19 cellular contexts compared by ENCODE assay signal in genomic region chr3:188330138-188330537, GRCh38.
A peak's percentile ranks its signal among the peaks of the same experiment; 100 is the strongest.
DNase-seq lines count a peak whose midpoint lies in the region; ATAC-seq and TF ChIP-seq lines count a peak whose summit lies in the region.
"Had no signal": no experiment of that assay in that cellular context is flagged by ENCODE, and none has a peak within 500 bp of the region (broad histone marks: within the 10 kb centered on the region; RNA-seq: fewer than 3 reads in every experiment).

No MANE protein-coding gene starts in this region.

- intact Hi-C loops in activated CD4-positive, alpha-beta T cell treated with anti-CD3 and anti-CD28 coated beads, Interleukin-2, amount 10 ng/mL, durations not matched to agents 24 days and 14 days (cut with micrococcal nuclease) = loop anchor here (1.0 to 10.0 kb wide), 2 partner anchors 9 to 425 kb away; no protein-coding TSS in a partner anchor

- no peak overlapping the region for H3K27ac ChIP-seq in GM23338 (ENCODE audit: low read depth)
- H3K27ac ChIP-seq: brain microvascular endothelial cell, KMS-11 had no signal

- H3K36me3 ChIP-seq in GM23338 (ENCODE audit: insufficient read depth) = no peaks in the 10 kb centered on the region
- H3K36me3 ChIP-seq: brain microvascular endothelial cell had no signal

- H4K20me1 ChIP-seq in GM23338 (replicated peaks; ENCODE audit: insufficient read depth) = no peaks in the 10 kb centered on the region

- H2AFZ ChIP-seq in GM23338 = no peak overlapping the region

- no peaks in the 10 kb centered on the region for H3K27me3 ChIP-seq in GM23338 (ENCODE audit: insufficient read depth)
- H3K27me3 ChIP-seq: brain microvascular endothelial cell had no signal

- no peaks in the 10 kb centered on the region for H3K9me2 ChIP-seq in GM23338 (ENCODE audit: insufficient read depth)

- no peaks in the 10 kb centered on the region; the same call in 1 of the 2 replicates for H3F3A ChIP-seq in GM23338 (replicated peaks; ENCODE audit: low read depth)

- H3K79me2 ChIP-seq in GM23338 (replicated peaks; ENCODE audit: insufficient read depth) = peaks cover 6% of the 10 kb centered on the region

- TF ChIP-seq CTCF in GM23338 (conservative IDR thresholded peaks at IDR 0.05; ENCODE audit: low read depth in 2 of 2) = no peak

- DNase-seq in activated CD4-positive, alpha-beta T cell treated with anti-CD3 and anti-CD28 coated beads, Interleukin-2, amount 10 ng/mL, durations not matched to agents 24 days and 14 days = no peak
- no peak for DNase-seq in activated CD4-positive, alpha-beta T cell treated with anti-CD3 and anti-CD28 coated beads, Interleukin-2, amount 50 U/mL, for 1 hour
- DNase-seq in GM23338 (ENCODE audit: low spot score) = no peak
- DNase-seq in natural killer cell treated with Interleukin-12 subunit alpha and Interleukin-12 subunit beta and Interleukin-15 and Interleukin-18, amount 100 ng/mL, for 72 hours (ENCODE audit: low spot score) = no peak
- no peak for DNase-seq in anterior cingulate cortex (lab: John Stamatoyannopoulos, UW)
- DNase-seq: brain microvascular endothelial cell; foreskin fibroblast; kidney glomerular epithelial cell; NCI-H1105 treated with DMSO at 0.1 percent for 48 hours; NCI-H524; posterior cingulate gyrus; stimulated activated CD4-positive, alpha-beta T cell treated with anti-CD3 and anti-CD28 coated beads, Interleukin-1b, Interleukin-23, amount 100 ng/mL, for 48 hours; SW 1271 had no signal

- ATAC-seq in GM23338 (no peak), HG03159 (IDR thresholded peaks at IDR 0.05; ENCODE audit: unreplicated experiment) (no peak), GM19467 (IDR thresholded peaks at IDR 0.05; ENCODE audit: unreplicated experiment) (no peak)
- ATAC-seq in activated T-helper 17 cell treated with anti-CD3 and anti-CD28 coated beads, Interleukin-2, amount 50 U/mL, for 72 hours (replicated peaks) = no peak
- peak in 1 of 2 donors; percentile 48 for ATAC-seq in natural killer cell treated with Interleukin-12 subunit alpha and Interleukin-12 subunit beta and Interleukin-15 and Interleukin-18, amount 100 ng/mL, for 72 hours
- ATAC-seq: Right ventricle myocardium inferior had no signal

- peak overlapping the region; percentile 71 for H3K27ac Mint-ChIP-seq in activated CD4-positive, alpha-beta T cell treated with anti-CD3 and anti-CD28 coated beads, Interleukin-2, amount 10 ng/mL, durations not matched to agents 24 days and 14 days
- H3K27ac Mint-ChIP-seq in GM23338 = peak overlapping the region; percentile 28; the same call in 1 of the 2 replicates
- no peak overlapping the region for H3K27ac Mint-ChIP-seq in activated T-helper 17 cell treated with anti-CD3 and anti-CD28 coated beads, Interleukin-2, amount 50 U/mL, for 72 hours
- H3K27ac Mint-ChIP-seq in natural killer cell treated with Interleukin-12 subunit alpha and Interleukin-12 subunit beta and Interleukin-15 and Interleukin-18, amount 100 ng/mL, for 72 hours = peak overlapping the region in 1 of 2 donors; percentile 44
- H3K27ac Mint-ChIP-seq: dendritic cell treated with granulocyte-macrophage colony-stimulating factor and Interleukin-4, amounts not matched to agents 40 ng/mL and 50 ng/mL, for 4 days had no signal

- H3K4me2 ChIP-seq in GM23338 = no peak overlapping the region
- H3K4me2 ChIP-seq: KMS-11 had no signal

- no peak overlapping the region for H3K4me3 ChIP-seq in GM23338

- peaks cover 5% of the 10 kb centered on the region for H3K9me3 Mint-ChIP-seq in activated CD4-positive, alpha-beta T cell treated with anti-CD3 and anti-CD28 coated beads, Interleukin-2, amount 10 ng/mL, durations not matched to agents 24 days and 14 days
- no peaks in the 10 kb centered on the region for H3K9me3 Mint-ChIP-seq in GM23338
- no peaks in the 10 kb centered on the region for H3K9me3 Mint-ChIP-seq in activated T-helper 17 cell treated with anti-CD3 and anti-CD28 coated beads, Interleukin-2, amount 50 U/mL, for 72 hours
- no peaks in the 10 kb centered on the region for H3K9me3 Mint-ChIP-seq in natural killer cell treated with Interleukin-12 subunit alpha and Interleukin-12 subunit beta and Interleukin-15 and Interleukin-18, amount 100 ng/mL, for 72 hours
- H3K9me3 Mint-ChIP-seq: dendritic cell treated with granulocyte-macrophage colony-stimulating factor and Interleukin-4, amounts not matched to agents 40 ng/mL and 50 ng/mL, for 4 days had no signal

- no peaks in the 10 kb centered on the region for H3K27me3 Mint-ChIP-seq in activated CD4-positive, alpha-beta T cell treated with anti-CD3 and anti-CD28 coated beads, Interleukin-2, amount 10 ng/mL, durations not matched to agents 24 days and 14 days
- H3K27me3 Mint-ChIP-seq in GM23338 (ENCODE audit: insufficient read depth, low read depth, poor library complexity) = peaks cover 2% of the 10 kb centered on the region
- no peaks in the 10 kb centered on the region for H3K27me3 Mint-ChIP-seq in activated T-helper 17 cell treated with anti-CD3 and anti-CD28 coated beads, Interleukin-2, amount 50 U/mL, for 72 hours
- H3K27me3 Mint-ChIP-seq in natural killer cell treated with Interleukin-12 subunit alpha and Interleukin-12 subunit beta and Interleukin-15 and Interleukin-18, amount 100 ng/mL, for 72 hours = no peaks in the 10 kb centered on the region
- H3K27me3 Mint-ChIP-seq: dendritic cell treated with granulocyte-macrophage colony-stimulating factor and Interleukin-4, amounts not matched to agents 40 ng/mL and 50 ng/mL, for 4 days had no signal

- peak overlapping the region; percentile 45 for H3K4me3 Mint-ChIP-seq in activated CD4-positive, alpha-beta T cell treated with anti-CD3 and anti-CD28 coated beads, Interleukin-2, amount 10 ng/mL, durations not matched to agents 24 days and 14 days
- no peak overlapping the region for H3K4me3 Mint-ChIP-seq in GM23338
- peak overlapping the region; percentile 5 for H3K4me3 Mint-ChIP-seq in activated T-helper 17 cell treated with anti-CD3 and anti-CD28 coated beads, Interleukin-2, amount 50 U/mL, for 72 hours
- H3K4me3 Mint-ChIP-seq in natural killer cell treated with Interleukin-12 subunit alpha and Interleukin-12 subunit beta and Interleukin-15 and Interleukin-18, amount 100 ng/mL, for 72 hours = peak overlapping the region; percentile 28
- H3K4me3 Mint-ChIP-seq: dendritic cell treated with granulocyte-macrophage colony-stimulating factor and Interleukin-4, amounts not matched to agents 40 ng/mL and 50 ng/mL, for 4 days had no signal

- peaks cover 33% of the 10 kb centered on the region for H3K4me1 Mint-ChIP-seq in activated CD4-positive, alpha-beta T cell treated with anti-CD3 and anti-CD28 coated beads, Interleukin-2, amount 10 ng/mL, durations not matched to agents 24 days and 14 days
- peaks cover 5% of the 10 kb centered on the region; the same call in 1 of the 3 replicates for H3K4me1 Mint-ChIP-seq in GM23338
- peaks cover 25% of the 10 kb centered on the region for H3K4me1 Mint-ChIP-seq in activated T-helper 17 cell treated with anti-CD3 and anti-CD28 coated beads, Interleukin-2, amount 50 U/mL, for 72 hours
- H3K4me1 Mint-ChIP-seq in natural killer cell treated with Interleukin-12 subunit alpha and Interleukin-12 subunit beta and Interleukin-15 and Interleukin-18, amount 100 ng/mL, for 72 hours (ENCODE audit: low read depth in 2 of 2) = peaks cover 25 to 33% of the 10 kb centered on the region in 2 donors

- no peaks in the 10 kb centered on the region for H3K4me1 ChIP-seq in GM23338 (ENCODE audit: insufficient read depth)

- H3K36me3 Mint-ChIP-seq in activated CD4-positive, alpha-beta T cell treated with anti-CD3 and anti-CD28 coated beads, Interleukin-2, amount 10 ng/mL, durations not matched to agents 24 days and 14 days (ENCODE audit: low read depth) = peaks cover 24% of the 10 kb centered on the region
- no peaks in the 10 kb centered on the region for H3K36me3 Mint-ChIP-seq in GM23338 (ENCODE audit: low read depth)
- H3K36me3 Mint-ChIP-seq in activated T-helper 17 cell treated with anti-CD3 and anti-CD28 coated beads, Interleukin-2, amount 50 U/mL, for 72 hours (ENCODE audit: low read depth) = peaks cover 9% of the 10 kb centered on the region
- H3K36me3 Mint-ChIP-seq in natural killer cell treated with Interleukin-12 subunit alpha and Interleukin-12 subunit beta and Interleukin-15 and Interleukin-18, amount 100 ng/mL, for 72 hours = peaks cover 11% of the 10 kb centered on the region

TF ChIP-seq in GM23338, 12 proteins besides CTCF, POLR2A, EP300 and RAD21:
- TF ChIP-seq STAT1 (IDR thresholded peaks at IDR 0.05; ENCODE audit: unreplicated experiment) (no peak), ZNF331 (CRISPR knock-in tag; IDR thresholded peaks at IDR 0.05; ENCODE audit: low read depth) (no peak)
